Comparison of ENCODE assay signal across 17 cellular contexts in genomic region chr4:87118421-87118820, GRCh38.
DNase-seq lines count a peak whose midpoint lies in the region; ATAC-seq lines count a peak whose summit lies in the region.
"Had no signal": no experiment of that assay in that cellular context is flagged by ENCODE, and none has a peak within 500 bp of the region (broad histone marks: within the 10 kb centered on the region; RNA-seq: fewer than 3 reads in every experiment).

No MANE protein-coding gene starts in this region.

- H3K9me3 ChIP-seq in MG63, result no peaks in the 10 kb centered on the region

- H3K27me3 ChIP-seq in ACC112 (ENCODE audit: insufficient read depth, low read length), result no peaks in the 10 kb centered on the region
- no peaks in the 10 kb centered on the region for H3K27me3 ChIP-seq in rectal smooth muscle tissue (ENCODE audit: control insufficient read depth, insufficient read depth, low read length)
- H3K27me3 ChIP-seq in MG63, result no peaks in the 10 kb centered on the region

- peak; percentile 51 for DNase-seq in HK-2 (ENCODE audit: unreplicated experiment)
- peak; percentile 62 for DNase-seq in glomerular visceral epithelial cell (ENCODE audit: extremely low spot score)
- DNase-seq in NCI-H226, result no peak
- no peak for DNase-seq in SKM-1 treated with dmso at 0.1 percent for 144 hours (lab: John Stamatoyannopoulos, UW; ENCODE audit: unreplicated experiment)
- no peak for DNase-seq in MG63
- DNase-seq: activated CD4-positive, alpha-beta T cell treated with anti-CD3 and anti-CD28 coated beads for 36 hours; cortex of kidney; GDM1; hypothalamus; islet precursor cell; NCI-H69; substantia nigra had no signal

- H3K4me3 ChIP-seq in ACC112 (ENCODE audit: low read depth, low read length) (no peak overlapping the region), rectal smooth muscle tissue (ENCODE audit: low read length) (no peak overlapping the region), MG63 (no peak overlapping the region)
- H3K4me3 ChIP-seq: GM23248 had no signal

- H3K27ac ChIP-seq in ACC112 (ENCODE audit: low read depth, low read length), result peak overlapping the region; percentile 46; the same call in 1 of the 2 replicates
- H3K27ac ChIP-seq in rectal smooth muscle tissue (ENCODE audit: low read depth, low read length), result peak overlapping the region; percentile 93
- H3K27ac ChIP-seq: GM23248, HL-60 had no signal

- H2AFZ ChIP-seq in ACC112 (ENCODE audit: low read length, unreplicated experiment), result no peak overlapping the region
- H2AFZ ChIP-seq: GM23248 had no signal

- H3K36me3 ChIP-seq in ACC112 (ENCODE audit: insufficient read depth, low read length) (peaks cover 32% of the 10 kb centered on the region), rectal smooth muscle tissue (ENCODE audit: control insufficient read depth, insufficient read depth, low read length) (peaks cover 11% of the 10 kb centered on the region), MG63 (no peaks in the 10 kb centered on the region)

- H3K4me1 ChIP-seq in ACC112 (ENCODE audit: control insufficient read depth, insufficient read depth, low read length, unreplicated experiment) (peaks cover 27% of the 10 kb centered on the region), rectal smooth muscle tissue (ENCODE audit: control insufficient read depth, insufficient read depth, low read length) (peaks cover 36% of the 10 kb centered on the region)

- ATAC-seq in HG02798 (IDR thresholded peaks at IDR 0.05; ENCODE audit: poor library complexity, unreplicated experiment), result no peak

- no peak overlapping the region for H3K9ac ChIP-seq in rectal smooth muscle tissue (ENCODE audit: low read length)
- H3K9ac ChIP-seq: GM23248 had no signal

- H3K79me2 ChIP-seq in ACC112 (ENCODE audit: control insufficient read depth, insufficient read depth, low read length, unreplicated experiment), result peaks cover 10% of the 10 kb centered on the region

Comparison
In these comparisons a context has a peak if more than half of its experiments do, and no peak if none do; other contexts are left out.
1. DNase-seq: peak in HK-2 (single experiment) and glomerular visceral epithelial cell (single experiment); none in NCI-H226 (single experiment), SKM-1 treated with dmso at 0.1 percent for 144 hours (single experiment) and MG63 (single experiment).